In genomic region chr6:41917528-41917927, GRCh38 we compare ENCODE assay signal across 10 cellular contexts. TPM values are rescaled to one million over a fixed set of nuclear protein-coding genes. Genes with fewer than 3 reads are reported as not detected.
DNase-seq lines count a peak whose midpoint lies in the region; ATAC-seq, FAIRE-seq and TF ChIP-seq lines count a peak whose summit lies in the region.
"Had no signal": no experiment of that assay in that cellular context is flagged by ENCODE, and none has a peak within 500 bp of the region (broad histone marks: within the 10 kb centered on the region; RNA-seq: fewer than 3 reads in every experiment).

No MANE protein-coding gene starts in this region.

- H2BK5ac ChIP-seq in mesenchymal stem cell (ENCODE audit: low read depth, low read length, poor library complexity, severe bottlenecking): no peak overlapping the region

- no peaks in the 10 kb centered on the region for H4K20me1 ChIP-seq in astrocyte (ENCODE audit: insufficient read depth, low read length)

- no peak overlapping the region for H2BK12ac ChIP-seq in mesenchymal stem cell (ENCODE audit: low read length in 2 of 2)

- H3K79me1 ChIP-seq in mesenchymal stem cell (replicated peaks; ENCODE audit: low read length, poor library complexity, severe bottlenecking): peaks cover 16% of the 10 kb centered on the region

- peak overlapping the region; percentile 40 for H3K4me3 Mint-ChIP-seq in astrocyte (ENCODE audit: unreplicated experiment)

- H4K91ac ChIP-seq in mesenchymal stem cell (ENCODE audit: low read length): no peak overlapping the region

- H3K27ac ChIP-seq in astrocyte (ENCODE audit: low read depth, low read length) (peak overlapping the region; percentile 87), mesenchymal stem cell (ENCODE audit: low read length, poor library complexity, severe bottlenecking) (peak overlapping the region; percentile 78), heart left ventricle (peak overlapping the region in 2 of 12 donors; percentile 44 to 51)

- H3K4me1 Mint-ChIP-seq in astrocyte (ENCODE audit: low read depth, unreplicated experiment): peaks cover 32% of the 10 kb centered on the region

- H2BK120ac ChIP-seq in mesenchymal stem cell (ENCODE audit: low read depth, low read length): no peak overlapping the region

- H3K36me3 Mint-ChIP-seq in astrocyte (ENCODE audit: low read depth, unreplicated experiment): peaks cover 19% of the 10 kb centered on the region

- intact Hi-C loops in head of caudate nucleus (cut with DNase I) (no loop called here), heart left ventricle (cut with DNase I) (loop anchor here in 1 of 10 donors (5.0 kb wide), 1 partner anchor 120 kb away; no protein-coding TSS in a partner anchor)

- peaks cover 46% of the 10 kb centered on the region for H3K79me2 ChIP-seq in astrocyte (ENCODE audit: insufficient read depth, low read length)

- H2AFZ ChIP-seq in astrocyte (ENCODE audit: low read depth, low read length) (no peak overlapping the region), mesenchymal stem cell (ENCODE audit: low read depth, low read length) (no peak overlapping the region)

- H4K8ac ChIP-seq in mesenchymal stem cell (ENCODE audit: low read length): no peak overlapping the region

- peaks cover 26% of the 10 kb centered on the region for H3K4me1 ChIP-seq in astrocyte (ENCODE audit: insufficient read depth, low read length)
- H3K4me1 ChIP-seq in mesenchymal stem cell (ENCODE audit: control insufficient read depth, insufficient read depth, low read depth, low read length): peaks cover 10% of the 10 kb centered on the region
- peaks cover 3 to 35% (median 22%) of the 10 kb centered on the region in 12 donors for H3K4me1 ChIP-seq in heart left ventricle

- H3K4ac ChIP-seq in mesenchymal stem cell (ENCODE audit: low read depth in 1 of 2, low read length in 2 of 2): no peak overlapping the region

- H3K27me3 ChIP-seq in astrocyte (ENCODE audit: insufficient read depth, low read length): no peaks in the 10 kb centered on the region
- H3K27me3 ChIP-seq in mesenchymal stem cell (ENCODE audit: control insufficient read depth in 1 of 2, insufficient read depth in 1 of 2, low read length in 2 of 2): no peaks in the 10 kb centered on the region
- no peaks in the 10 kb centered on the region for H3K27me3 ChIP-seq in heart left ventricle

- H3K27me3 Mint-ChIP-seq in astrocyte (ENCODE audit: low read depth, unreplicated experiment): no peaks in the 10 kb centered on the region

- H3K18ac ChIP-seq in mesenchymal stem cell (ENCODE audit: low read depth in 1 of 2, low read length in 2 of 2): no peak overlapping the region

- DNase-seq in COLO829 (ENCODE audit: low spot score): peak; percentile 60
- DNase-seq in HTR-8/SVneo (ENCODE audit: insufficient read length, low spot score): peak; percentile 87
- DNase-seq in astrocyte (ENCODE audit: low read depth): peak; percentile 94
- peak; percentile 92 for DNase-seq in mesenchymal stem cell
- no peak for DNase-seq in DMS53 (lab: John Stamatoyannopoulos, UW)
- no peak for DNase-seq in head of caudate nucleus
- DNase-seq in heart left ventricle: no peak
- DNase-seq: naive thymus-derived CD4-positive, alpha-beta T cell had no signal

- FAIRE-seq in HTR-8/SVneo (lab: Jason Lieb, UNC) (no peak), astrocyte (lab: Jason Lieb, UNC) (peak; percentile 34)
- FAIRE-seq: GM18507 had no signal

- H3K9ac ChIP-seq in astrocyte (ENCODE audit: low read length): peak overlapping the region; percentile 64
- H3K9ac ChIP-seq in mesenchymal stem cell (ENCODE audit: low read length): peak overlapping the region; percentile 78

- no peak for TF ChIP-seq CTCF in astrocyte (IDR thresholded peaks at IDR 0.05; ENCODE audit: insufficient read depth, low read depth, low read length)
- TF ChIP-seq CTCF in heart left ventricle (IDR thresholded peaks at IDR 0.05): no peak

- no peak for ATAC-seq in heart left ventricle
- no peak for ATAC-seq in HG03457 (IDR thresholded peaks at IDR 0.05; ENCODE audit: unreplicated experiment)
- ATAC-seq: naive thymus-derived CD4-positive, alpha-beta T cell had no signal

- no peaks in the 10 kb centered on the region for H3K9me3 Mint-ChIP-seq in astrocyte (ENCODE audit: unreplicated experiment)

- no peaks in the 10 kb centered on the region for H3K9me3 ChIP-seq in astrocyte (ENCODE audit: insufficient read depth, low read depth, low read length)
- no peaks in the 10 kb centered on the region for H3K9me3 ChIP-seq in mesenchymal stem cell (ENCODE audit: control insufficient read depth, low read length)
- no peaks in the 10 kb centered on the region for H3K9me3 ChIP-seq in heart left ventricle

- H3K14ac ChIP-seq in mesenchymal stem cell (ENCODE audit: low read length in 2 of 2): no peak overlapping the region

- H3K36me3 ChIP-seq in astrocyte (ENCODE audit: insufficient read depth, low read length) (peaks cover 11% of the 10 kb centered on the region), mesenchymal stem cell (ENCODE audit: control insufficient read depth in 1 of 2, insufficient read depth in 2 of 2, low read depth in 1 of 2, low read length in 2 of 2) (peaks cover 13 to 39% of the 10 kb centered on the region in 2 experiments), heart left ventricle (peaks cover 0 to 50% (median 43%) of the 10 kb centered on the region in 9 donors)

- H3K23ac ChIP-seq in mesenchymal stem cell (ENCODE audit: low read length in 2 of 2): no peak overlapping the region

- H3K27ac Mint-ChIP-seq in astrocyte (ENCODE audit: unreplicated experiment): peak overlapping the region; percentile 99

- peak overlapping the region; percentile 71 for H3K4me2 ChIP-seq in astrocyte (ENCODE audit: low read length)
- no peak overlapping the region for H3K4me2 ChIP-seq in mesenchymal stem cell (ENCODE audit: low read length, poor library complexity, severe bottlenecking)

- no peak for TF ChIP-seq POLR2A in heart left ventricle (IDR thresholded peaks at IDR 0.05)

- WGBS in mesenchymal stem cell: 3% methylated on average over 3 of the region's 4 CpGs
- WGBS in heart left ventricle, 4 donors: 47 to 56% (median 49%) methylated on average over 4 of the region's 4 CpGs

- H3K4me3 ChIP-seq in astrocyte (ENCODE audit: insufficient read depth, low read depth, low read length): peak overlapping the region; percentile 8
- peak overlapping the region in 1 of 2 experiments; percentile 64 for H3K4me3 ChIP-seq in mesenchymal stem cell (ENCODE audit: insufficient read depth in 1 of 2, low read depth in 1 of 2, low read length in 2 of 2)
- H3K4me3 ChIP-seq in heart left ventricle: no peak overlapping the region

- no peak overlapping the region for H2AK5ac ChIP-seq in mesenchymal stem cell (ENCODE audit: low read length, severe bottlenecking)

- no peak overlapping the region for H2BK15ac ChIP-seq in mesenchymal stem cell (ENCODE audit: low read depth, poor library complexity, severe bottlenecking)

RNA-seq across cellular contexts. Expression of gene MED20, which starts 3.4 kb away (rescaled TPM):
- total RNA-seq in astrocyte (27.1 and 28.9 TPM in 2 replicates), heart left ventricle (10 to 100 TPM; 13.5 to 25.5 (median 16.9) TPM)
- 13.5 TPM for polyA plus RNA-seq in mesenchymal stem cell (2013, experiment 1 of 2)
- polyA plus RNA-seq in mesenchymal stem cell (2013, experiment 2 of 2): 13.6 TPM
- 10 to 100 TPM in 1 of 2 donors, 1 to 10 TPM in 1; 9.3 to 18.5 TPM for polyA plus RNA-seq in heart left ventricle

RNA-seq across cellular contexts. Expression of gene BYSL, which starts 3.8 kb away (rescaled TPM):
- total RNA-seq in astrocyte (41.2 and 43.1 TPM in 2 replicates), heart left ventricle (10 to 100 TPM in 4 of 9 donors, 1 to 10 TPM in 5; 4.5 to 15.3 (median 9.2) TPM)
- 11.3 TPM for polyA plus RNA-seq in mesenchymal stem cell (2013, experiment 1 of 2)
- 11.6 TPM for polyA plus RNA-seq in mesenchymal stem cell (2013, experiment 2 of 2)
- 10 to 100 TPM in 1 of 2 donors, 1 to 10 TPM in 1; 5.0 to 26.3 TPM for polyA plus RNA-seq in heart left ventricle

RNA-seq across cellular contexts. Expression of gene USP49, which starts 22.4 kb away (rescaled TPM):
- total RNA-seq in astrocyte (3.8 and 5.5 TPM in 2 replicates), heart left ventricle (1 to 10 TPM; 1.2 to 3.4 (median 2.4) TPM)
- polyA plus RNA-seq in mesenchymal stem cell (2013, experiment 1 of 2): 1.5 TPM
- 1.3 TPM for polyA plus RNA-seq in mesenchymal stem cell (2013, experiment 2 of 2)
- polyA plus RNA-seq in heart left ventricle: 1 to 10 TPM in 1 of 2 donors, under 1 TPM in 1; 0.87 to 1.1 TPM

RNA-seq across cellular contexts. Expression of gene CCND3, which starts 24.1 kb away (rescaled TPM):
- total RNA-seq in astrocyte (64.8 and 69.9 TPM in 2 replicates), heart left ventricle (100 to 1,000 TPM in 2 of 9 donors, 10 to 100 TPM in 7; 33.9 to 116 (median 46.2) TPM)
- polyA plus RNA-seq in mesenchymal stem cell (2013, experiment 1 of 2): 84.5 TPM
- 80.3 TPM for polyA plus RNA-seq in mesenchymal stem cell (2013, experiment 2 of 2)
- 10 to 100 TPM; 47.1 to 78.1 TPM for polyA plus RNA-seq in heart left ventricle

Comparison
In these comparisons a context has a peak if more than half of its experiments do, and no peak if none do; other contexts are left out.
1. DNase-seq: peak in COLO829 (single experiment), HTR-8/SVneo (single experiment), astrocyte (single experiment) and mesenchymal stem cell (single experiment); none in DMS53 (single experiment), head of caudate nucleus (0 of 42) and heart left ventricle (0 of 5).